In the genomic region with DNA sequence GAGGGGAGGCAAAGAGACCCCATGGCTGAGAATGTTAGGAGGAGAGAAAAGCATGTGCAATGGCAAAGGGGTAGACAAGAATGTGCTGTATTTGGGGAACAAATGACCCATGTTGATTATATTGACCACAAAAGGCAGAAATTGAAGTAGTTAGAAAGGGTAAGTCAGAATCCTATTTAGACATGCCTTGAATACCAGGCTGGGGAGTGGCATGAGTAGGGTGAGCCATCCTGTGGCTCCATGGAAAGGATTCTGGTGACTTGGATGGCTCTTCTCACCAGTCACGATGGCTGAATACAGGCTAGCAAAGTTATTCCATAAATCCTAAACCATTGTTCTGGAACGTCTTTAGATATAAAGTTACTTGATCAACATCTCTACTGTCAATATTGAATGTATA, we compare ENCODE assay signal across 20 cellular contexts.
A peak's percentile ranks its signal among the peaks of the same experiment; 100 is the strongest.
DNase-seq lines count a peak whose midpoint lies in the region; ATAC-seq and TF ChIP-seq lines count a peak whose summit lies in the region.
"Had no signal": no experiment of that assay in that cellular context is flagged by ENCODE, and none has a peak within 500 bp of the region (broad histone marks: within the 10 kb centered on the region; RNA-seq: fewer than 3 reads in every experiment).

No MANE protein-coding gene starts in this region.

- H3K27ac ChIP-seq in PC-3 (ENCODE audit: low read length) (no peak overlapping the region), GM23338 (ENCODE audit: low read depth) (no peak overlapping the region)
- H3K27ac ChIP-seq: BLaER1 treated with 17β-estradiol and CSF1 and Interleukin-3, amounts not matched to agents 10 nM and 100 nM had no signal

- H3K4me2 ChIP-seq in PC-3 (ENCODE audit: low read length) = peak overlapping the region; percentile 32; the same call in 1 of the 2 replicates
- no peak overlapping the region for H3K4me2 ChIP-seq in GM23338
- H3K4me2 ChIP-seq: BLaER1 treated with 17β-estradiol and CSF1 and Interleukin-3, amounts not matched to agents 10 nM and 100 nM had no signal

- H4K20me1 ChIP-seq in PC-3 (ENCODE audit: low read length) = no peaks in the 10 kb centered on the region
- no peaks in the 10 kb centered on the region for H4K20me1 ChIP-seq in GM23338 (replicated peaks; ENCODE audit: insufficient read depth)
- H4K20me1 ChIP-seq: BLaER1 treated with 17β-estradiol and CSF1 and Interleukin-3, amounts not matched to agents 10 nM and 100 nM had no signal

- H3K27ac Mint-ChIP-seq in GM23338 = no peak overlapping the region
- H3K27ac Mint-ChIP-seq: CD8-positive, alpha-beta T cell had no signal

- CTCF ChIA-PET in PC-3 (lab: Charles Lee) = no interaction called here

- ATAC-seq in PC-3 (peak; percentile 82), HG02571 (IDR thresholded peaks at IDR 0.05; ENCODE audit: unreplicated experiment) (no peak), GM23338 (no peak)
- ATAC-seq: CD8-positive, alpha-beta T cell; K562; SK-N-SH treated with all-trans-retinoic acid at 6 μM for 48 hours had no signal

- H3K36me3 Mint-ChIP-seq in GM23338 (ENCODE audit: low read depth) = no peaks in the 10 kb centered on the region
- H3K36me3 Mint-ChIP-seq: CD8-positive, alpha-beta T cell had no signal

- H3K36me3 ChIP-seq in PC-3 (ENCODE audit: low read depth, low read length) = no peaks in the 10 kb centered on the region
- H3K36me3 ChIP-seq in GM23338 (ENCODE audit: insufficient read depth) = no peaks in the 10 kb centered on the region
- H3K36me3 ChIP-seq: BLaER1 treated with 17β-estradiol and CSF1 and Interleukin-3, amounts not matched to agents 10 nM and 100 nM had no signal

- POLR2A ChIA-PET in PC-3 (lab: Charles Lee; ENCODE audit: unreplicated experiment) = no interaction called here

- intact Hi-C loops in PC-3 (cut with micrococcal nuclease) = no loop called here

- no peaks in the 10 kb centered on the region for H3K9me3 Mint-ChIP-seq in GM23338
- H3K9me3 Mint-ChIP-seq: CD8-positive, alpha-beta T cell had no signal

- H3K27me3 ChIP-seq in PC-3 (ENCODE audit: low read length) (no peaks in the 10 kb centered on the region), GM23338 (ENCODE audit: insufficient read depth) (no peaks in the 10 kb centered on the region)
- H3K27me3 ChIP-seq: BLaER1 treated with 17β-estradiol and CSF1 and Interleukin-3, amounts not matched to agents 10 nM and 100 nM had no signal

- H3K9me2 ChIP-seq in PC-3 (replicated peaks; ENCODE audit: low read length) (no peaks in the 10 kb centered on the region; the same call in 1 of the 2 replicates), GM23338 (ENCODE audit: insufficient read depth) (no peaks in the 10 kb centered on the region)

- H3K4me1 ChIP-seq in PC-3 (ENCODE audit: insufficient read depth, low read length) (peaks cover 16% of the 10 kb centered on the region), GM23338 (ENCODE audit: insufficient read depth) (peaks cover 17% of the 10 kb centered on the region)
- H3K4me1 ChIP-seq: BLaER1 treated with 17β-estradiol and CSF1 and Interleukin-3, amounts not matched to agents 10 nM and 100 nM had no signal

- H3K4me3 Mint-ChIP-seq in GM23338 = no peak overlapping the region
- H3K4me3 Mint-ChIP-seq: CD8-positive, alpha-beta T cell had no signal

- H2AFZ ChIP-seq in PC-3 (ENCODE audit: low read length) = peak overlapping the region; percentile 47
- H2AFZ ChIP-seq in GM23338 = no peak overlapping the region

- peaks cover 2% of the 10 kb centered on the region for H3K27me3 Mint-ChIP-seq in GM23338 (ENCODE audit: insufficient read depth, low read depth, poor library complexity)

- peak; percentile 72 for DNase-seq in PC-3
- peak; percentile 37 for DNase-seq in astrocyte of the hippocampus (ENCODE audit: low read depth, low spot score)
- peak; percentile 86 for DNase-seq in myocyte (ENCODE audit: low read depth)
- DNase-seq in COLO829 (ENCODE audit: low spot score) = no peak
- no peak for DNase-seq in GM23338 (ENCODE audit: low spot score)
- no peak for DNase-seq in NCI-H1417 (lab: John Stamatoyannopoulos, UW)
- DNase-seq: ACHN; Calu3; CD8-positive, alpha-beta T cell; DMS153; NCI-H1092 treated with DMSO at 0.1 percent for 48 hours; NCI-H146; NCI-H2029; NCI-H226; NCI-H510A treated with DMSO at 0.1 percent for 48 hours; NCI-H748 treated with DMSO at 0.1 percent for 48 hours had no signal

- H3K9ac ChIP-seq in PC-3 (ENCODE audit: low read length) = no peak overlapping the region
- H3K9ac ChIP-seq: BLaER1 treated with 17β-estradiol and CSF1 and Interleukin-3, amounts not matched to agents 10 nM and 100 nM had no signal

- H3K4me3 ChIP-seq in PC-3 (ENCODE audit: low read length) (no peak overlapping the region), GM23338 (no peak overlapping the region)
- H3K4me3 ChIP-seq: BLaER1 treated with 17β-estradiol and CSF1 and Interleukin-3, amounts not matched to agents 10 nM and 100 nM; K562 had no signal

- H3K79me2 ChIP-seq in PC-3 (ENCODE audit: low read length) (no peaks in the 10 kb centered on the region), GM23338 (replicated peaks; ENCODE audit: insufficient read depth) (no peaks in the 10 kb centered on the region)

- BruUV-seq in PC-3 (replicated peaks; lab: Mats Ljungman, UMichigan) = no TSS peak

- H3K9me3 ChIP-seq in PC-3 (ENCODE audit: low read length) = no peaks in the 10 kb centered on the region
- H3K9me3 ChIP-seq: BLaER1 treated with 17β-estradiol and CSF1 and Interleukin-3, amounts not matched to agents 10 nM and 100 nM had no signal

- TF ChIP-seq CTCF in PC-3 (conservative IDR thresholded peaks at IDR 0.05; ENCODE audit: low read depth, low read length) = no peak
- TF ChIP-seq CTCF in GM23338 (conservative IDR thresholded peaks at IDR 0.05; ENCODE audit: low read depth in 2 of 2) = no peak

- H3F3A ChIP-seq in PC-3 (ENCODE audit: low read length, unreplicated experiment) = no peaks in the 10 kb centered on the region
- no peaks in the 10 kb centered on the region for H3F3A ChIP-seq in GM23338 (replicated peaks; ENCODE audit: low read depth)

- peaks cover 26% of the 10 kb centered on the region for H3K4me1 Mint-ChIP-seq in GM23338

TF ChIP-seq in GM23338, 12 proteins besides CTCF, POLR2A, EP300 and RAD21:
- TF ChIP-seq CREB1 (CRISPR knock-in tag; IDR thresholded peaks at IDR 0.05; ENCODE audit: low read depth) = no peak
- TF ChIP-seq JUNB (IDR thresholded peaks at IDR 0.05; ENCODE audit: unreplicated experiment) = no peak
- no peak for TF ChIP-seq ZNF331 (CRISPR knock-in tag; IDR thresholded peaks at IDR 0.05; ENCODE audit: low read depth)
- TF ChIP-seq, protein P1, sequence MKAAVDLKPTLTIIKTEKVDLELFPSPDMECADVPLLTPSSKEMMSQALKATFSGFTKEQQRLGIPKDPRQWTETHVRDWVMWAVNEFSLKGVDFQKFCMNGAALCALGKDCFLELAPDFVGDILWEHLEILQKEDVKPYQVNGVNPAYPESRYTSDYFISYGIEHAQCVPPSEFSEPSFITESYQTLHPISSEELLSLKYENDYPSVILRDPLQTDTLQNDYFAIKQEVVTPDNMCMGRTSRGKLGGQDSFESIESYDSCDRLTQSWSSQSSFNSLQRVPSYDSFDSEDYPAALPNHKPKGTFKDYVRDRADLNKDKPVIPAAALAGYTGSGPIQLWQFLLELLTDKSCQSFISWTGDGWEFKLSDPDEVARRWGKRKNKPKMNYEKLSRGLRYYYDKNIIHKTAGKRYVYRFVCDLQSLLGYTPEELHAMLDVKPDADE (IDR thresholded peaks at IDR 0.05) = no peak
- no peak for TF ChIP-seq NANOG (IDR thresholded peaks at IDR 0.05; ENCODE audit: borderline replicate concordance)
- TF ChIP-seq STAT1 (IDR thresholded peaks at IDR 0.05; ENCODE audit: unreplicated experiment) = no peak

Comparison
In these comparisons a context has a peak if more than half of its experiments do, and no peak if none do; other contexts are left out.
1. DNase-seq: peak in PC-3 (single experiment), astrocyte of the hippocampus (single experiment) and myocyte (single experiment); none in COLO829 (single experiment), GM23338 (single experiment) and NCI-H1417 (0 of 3).